In genomic region chr9:36746415-36746814, GRCh38 we compare ENCODE assay signal across 14 cellular contexts.
"Had no signal": no experiment of that assay in that cellular context is flagged by ENCODE, and none has a peak within 500 bp of the region (broad histone marks: within the 10 kb centered on the region; RNA-seq: fewer than 3 reads in every experiment).

No MANE protein-coding gene starts in this region.

- DNase-seq: dorsolateral prefrontal cortex; effector CD8-positive, alpha-beta T cell; foreskin melanocyte; head of caudate nucleus; mesendoderm; naive B cell; occipital lobe; pancreas; right cardiac atrium; stimulated activated CD4-positive, alpha-beta T cell treated with anti-CD3 and anti-CD28 coated beads, Interleukin-2, amount 100 ng/mL, for 48 hours; stimulated activated naive CD4-positive, alpha-beta T cell treated with Interleukin-2 at 50 U/mL for 16 hours; trophoblast cell had no signal

- H3K27ac ChIP-seq: dorsolateral prefrontal cortex, hepatocyte, pancreas had no signal

- H3K9me3 ChIP-seq: pancreas had no signal

- H2AFZ ChIP-seq: hepatocyte had no signal

- H3K4me2 ChIP-seq: hepatocyte, smooth muscle cell had no signal

- H3K36me3 ChIP-seq: pancreas had no signal

- H3K4me3 ChIP-seq: dorsolateral prefrontal cortex, hepatocyte, pancreas, smooth muscle cell had no signal

- ATAC-seq: pancreas, right cardiac atrium had no signal

- H3K4me1 ChIP-seq: pancreas had no signal

- FAIRE-seq: pancreas had no signal

- H3K79me2 ChIP-seq: hepatocyte had no signal
